In genomic region chr13:95893861-95894260, GRCh38 we compare ENCODE assay signal across 22 cellular contexts.
"Had no signal": no experiment of that assay in that cellular context is flagged by ENCODE, and none has a peak within 500 bp of the region (broad histone marks: within the 10 kb centered on the region; RNA-seq: fewer than 3 reads in every experiment).

No MANE protein-coding gene starts in this region.

- ATAC-seq: gastroesophageal sphincter; left colon; left ventricle myocardium superior; naive thymus-derived CD4-positive, alpha-beta T cell; stimulated activated naive B cell treated with anti-CD40 and anti-IgM and Interleukin-4, amounts not matched to agents 10 μg/mL and 1 μg/mL and 100 μg/mL, for 72 hours; stimulated activated naive CD8-positive, alpha-beta T cell treated with anti-CD3 and anti-CD28 coated beads, Interleukin-15, amount 100 ng/mL, for 72 hours; upper lobe of right lung had no signal

- H3K9me3 Mint-ChIP-seq: nephron progenitor cell; stimulated activated naive B cell treated with anti-CD40 and anti-IgM and Interleukin-4, amounts not matched to agents 10 μg/mL and 1 μg/mL and 100 μg/mL, for 72 hours; stimulated activated naive CD8-positive, alpha-beta T cell treated with anti-CD3 and anti-CD28 coated beads, Interleukin-15, amount 100 ng/mL, for 72 hours had no signal

- H3K4me1 Mint-ChIP-seq: naive thymus-derived CD4-positive, alpha-beta T cell; nephron progenitor cell; stimulated activated naive B cell treated with anti-CD40 and anti-IgM and Interleukin-4, amounts not matched to agents 10 μg/mL and 1 μg/mL and 100 μg/mL, for 72 hours; stimulated activated naive CD8-positive, alpha-beta T cell treated with anti-CD3 and anti-CD28 coated beads, Interleukin-15, amount 100 ng/mL, for 72 hours had no signal

- H3K4me3 ChIP-seq: colonic mucosa, esophagus squamous epithelium, gastroesophageal sphincter, lung, right atrium auricular region, sigmoid colon, skin epidermis, testis, tibial nerve, upper lobe of right lung had no signal

- H3K27ac Mint-ChIP-seq: naive thymus-derived CD4-positive, alpha-beta T cell; nephron progenitor cell; stimulated activated naive B cell treated with anti-CD40 and anti-IgM and Interleukin-4, amounts not matched to agents 10 μg/mL and 1 μg/mL and 100 μg/mL, for 72 hours; stimulated activated naive CD8-positive, alpha-beta T cell treated with anti-CD3 and anti-CD28 coated beads, Interleukin-15, amount 100 ng/mL, for 72 hours had no signal

- H3K36me3 Mint-ChIP-seq: naive thymus-derived CD4-positive, alpha-beta T cell; stimulated activated naive B cell treated with anti-CD40 and anti-IgM and Interleukin-4, amounts not matched to agents 10 μg/mL and 1 μg/mL and 100 μg/mL, for 72 hours had no signal

- H3K36me3 ChIP-seq: colonic mucosa, neutrophil, upper lobe of right lung had no signal

- H3K9me3 ChIP-seq: colonic mucosa, esophagus squamous epithelium, gastroesophageal sphincter, neutrophil, right atrium auricular region, sigmoid colon, testis, tibial nerve, upper lobe of right lung had no signal

- DNase-seq: colonic mucosa; dermis blood vessel endothelial cell; esophagus squamous epithelium; foreskin fibroblast; left colon; left ventricle myocardium superior; mesenchymal stem cell; naive thymus-derived CD4-positive, alpha-beta T cell; nephron progenitor cell; sigmoid colon; stimulated activated CD4-positive, alpha-beta T cell treated with anti-CD3 and anti-CD28 coated beads, Interleukin-2, amount 100 ng/mL, for 24 hours; stimulated activated CD4-positive, alpha-beta T cell treated with anti-CD3 and anti-CD28 coated beads, Interleukin-4, amount 100 ng/mL, for 4 hours; stimulated activated naive B cell treated with anti-CD40 and anti-IgM and Interleukin-4, amounts not matched to agents 10 μg/mL and 1 μg/mL and 100 μg/mL, for 72 hours; stimulated activated naive CD8-positive, alpha-beta T cell treated with anti-CD3 and anti-CD28 coated beads, Interleukin-15, amount 100 ng/mL, for 72 hours; testis; upper lobe of right lung had no signal

- H3K4me1 ChIP-seq: colonic mucosa, esophagus squamous epithelium, gastroesophageal sphincter, right atrium auricular region, sigmoid colon, testis, tibial nerve, upper lobe of right lung had no signal

- H3K27ac ChIP-seq: colonic mucosa, esophagus squamous epithelium, gastroesophageal sphincter, neutrophil, right atrium auricular region, sigmoid colon, skin epidermis, testis, tibial nerve, upper lobe of right lung had no signal

- H3K27me3 Mint-ChIP-seq: stimulated activated naive CD8-positive, alpha-beta T cell treated with anti-CD3 and anti-CD28 coated beads, Interleukin-15, amount 100 ng/mL, for 72 hours had no signal

- H3K4me3 Mint-ChIP-seq: naive thymus-derived CD4-positive, alpha-beta T cell; nephron progenitor cell; stimulated activated naive B cell treated with anti-CD40 and anti-IgM and Interleukin-4, amounts not matched to agents 10 μg/mL and 1 μg/mL and 100 μg/mL, for 72 hours; stimulated activated naive CD8-positive, alpha-beta T cell treated with anti-CD3 and anti-CD28 coated beads, Interleukin-15, amount 100 ng/mL, for 72 hours had no signal

- H3K27me3 ChIP-seq: colonic mucosa, esophagus squamous epithelium, gastroesophageal sphincter, neutrophil, right atrium auricular region, sigmoid colon, testis, tibial nerve, upper lobe of right lung had no signal
